In genomic region chr2:175181877-175182308, GRCh38 we compare ENCODE assay signal across 8 cellular contexts. TPM values are rescaled to one million over a fixed set of nuclear protein-coding genes. Genes with fewer than 3 reads are reported as not detected.
DNase-seq lines count a peak whose midpoint lies in the region; ATAC-seq, FAIRE-seq and TF ChIP-seq lines count a peak whose summit lies in the region.

No MANE protein-coding gene starts in this region.

- no peak for TF ChIP-seq CTCF in endodermal cell (conservative IDR thresholded peaks at IDR 0.05)
- TF ChIP-seq CTCF in pancreas (IDR thresholded peaks at IDR 0.05): no peak

- no peak for ATAC-seq in pancreas

- no peak for FAIRE-seq in pancreas (lab: Jason Lieb, UNC)

- H3K27me3 Mint-ChIP-seq in endodermal cell (ENCODE audit: insufficient read depth): no peaks in the 10 kb centered on the region

- no peak for DNase-seq in NT2/D1 (ENCODE audit: low read depth, low spot score)
- DNase-seq in endodermal cell: no peak
- DNase-seq in pancreas: no peak
- no peak for DNase-seq in stimulated activated CD4-positive, alpha-beta T cell treated with anti-CD3 and anti-CD28 coated beads, Interleukin-1b, Interleukin-23, amount 100 ng/mL, for 48 hours
- DNase-seq in mesenteric fat pad (ENCODE audit: low spot score): no peak
- DNase-seq in activated CD8-positive, alpha-beta memory T cell treated with anti-CD3 and anti-CD28 coated beads for 24 hours: no peak
- DNase-seq in kidney tubule cell (ENCODE audit: low spot score): no peak

- H3K27me3 ChIP-seq in NT2/D1 (ENCODE audit: insufficient read depth, insufficient read length): no peaks in the 10 kb centered on the region
- no peaks in the 10 kb centered on the region for H3K27me3 ChIP-seq in endodermal cell (ENCODE audit: control insufficient read depth, insufficient read depth, low read length, poor library complexity, severe bottlenecking)
- no peaks in the 10 kb centered on the region for H3K27me3 ChIP-seq in pancreas

- WGBS in endodermal cell (ENCODE audit: insufficient coverage in 1 of 2, insufficient read length in 1 of 2), 2 experiments: 71 to 72% methylated on average over 5 of the region's 5 CpGs
- 44 to 57% methylated on average over 5 of the region's 5 CpGs for WGBS in pancreas, 2 donors

- peak overlapping the region; percentile 57 for H3K27ac Mint-ChIP-seq in endodermal cell

- H3K4me1 ChIP-seq in ES-I3 (ENCODE audit: insufficient read depth, low read length) (peaks cover 3% of the 10 kb centered on the region; the same call in 1 of the 2 replicates), NT2/D1 (ENCODE audit: insufficient read depth, insufficient read length) (no peaks in the 10 kb centered on the region), endodermal cell (ENCODE audit: control insufficient read depth, insufficient read depth, low read length) (no peaks in the 10 kb centered on the region), pancreas (peaks cover 0 to 9% (median 0%) of the 10 kb centered on the region in 3 donors)

- intact Hi-C loops in pancreas (cut with DNase I): no loop called here

- peak overlapping the region; percentile 97 for H3K4me3 Mint-ChIP-seq in endodermal cell

- H3K36me3 Mint-ChIP-seq in endodermal cell (ENCODE audit: low read depth): peaks cover 25% of the 10 kb centered on the region

- H3K9ac ChIP-seq in ES-I3 (ENCODE audit: low read depth, low read length) (peak overlapping the region; percentile 92), NT2/D1 (ENCODE audit: insufficient read length, low read depth) (peak overlapping the region; percentile 100), endodermal cell (ENCODE audit: extremely low read depth, low read length, poor library complexity, severe bottlenecking) (no peak overlapping the region)

- H3K36me3 ChIP-seq in ES-I3 (ENCODE audit: insufficient read depth, low read length): peaks cover 12% of the 10 kb centered on the region; the same call in 1 of the 2 replicates
- peaks cover 42% of the 10 kb centered on the region for H3K36me3 ChIP-seq in NT2/D1 (ENCODE audit: insufficient read depth, insufficient read length, low read length)
- peaks cover 31% of the 10 kb centered on the region for H3K36me3 ChIP-seq in endodermal cell (ENCODE audit: control insufficient read depth, insufficient read depth, low read length)
- H3K36me3 ChIP-seq in pancreas: peaks cover 0 to 16% (median 9%) of the 10 kb centered on the region in 3 donors

- H3K9me3 ChIP-seq in ES-I3 (ENCODE audit: control insufficient read depth, insufficient read depth, low read length) (no peaks in the 10 kb centered on the region), NT2/D1 (ENCODE audit: insufficient read depth, low read length) (no peaks in the 10 kb centered on the region), endodermal cell (ENCODE audit: control insufficient read depth, low read length) (no peaks in the 10 kb centered on the region), pancreas (no peaks in the 10 kb centered on the region)

- H3K4me1 Mint-ChIP-seq in endodermal cell: peaks cover 9% of the 10 kb centered on the region

- H3K4me3 ChIP-seq in NT2/D1 (ENCODE audit: insufficient read length, low read depth): peak overlapping the region; percentile 98
- H3K4me3 ChIP-seq in endodermal cell (ENCODE audit: low read length): peak overlapping the region; percentile 98
- H3K4me3 ChIP-seq in pancreas: peak overlapping the region in 3 of 4 donors; percentile 74 to 95 (median 76)

- H3K27ac ChIP-seq in endodermal cell (ENCODE audit: low read depth, low read length) (no peak overlapping the region), pancreas (peak overlapping the region in 3 of 4 donors; percentile 46 to 80 (median 79))

- H3K9me3 Mint-ChIP-seq in endodermal cell: no peaks in the 10 kb centered on the region

RNA-seq across cellular contexts. Expression of gene ATP5MC3, which starts 0.4 kb away (rescaled TPM):
- total RNA-seq in endodermal cell (100 to 1,000 TPM; 261 to 296 TPM), pancreas (10 to 100 TPM; 36.8 to 74.6 (median 66.2) TPM), mesenteric fat pad (269 TPM)
- 303 TPM for polyA plus RNA-seq in endodermal cell (2013, experiment 1 of 2)
- 288 TPM for polyA plus RNA-seq in endodermal cell (2013, experiment 2 of 2)
- polyA plus RNA-seq in pancreas: 100 to 1,000 TPM in 1 of 2 donors, 10 to 100 TPM in 1; 45.0 to 118 TPM

RNA-seq across cellular contexts. Expression of gene ATF2, which starts 13.9 kb away (rescaled TPM):
- total RNA-seq in endodermal cell: 10 to 100 TPM; 53.0 to 56.0 TPM
- 52.6 TPM for polyA plus RNA-seq in endodermal cell (2013, experiment 1 of 2)
- polyA plus RNA-seq in endodermal cell (2013, experiment 2 of 2): 48.9 TPM
- 10 to 100 TPM; 18.0 to 36.1 (median 24.7) TPM for total RNA-seq in pancreas
- polyA plus RNA-seq in pancreas: 10 to 100 TPM in 1 of 2 donors, 1 to 10 TPM in 1; 7.9 to 14.0 TPM
- total RNA-seq in mesenteric fat pad: 51.5 TPM
